Comparison of ENCODE assay signal across 14 cellular contexts in the genomic region with DNA sequence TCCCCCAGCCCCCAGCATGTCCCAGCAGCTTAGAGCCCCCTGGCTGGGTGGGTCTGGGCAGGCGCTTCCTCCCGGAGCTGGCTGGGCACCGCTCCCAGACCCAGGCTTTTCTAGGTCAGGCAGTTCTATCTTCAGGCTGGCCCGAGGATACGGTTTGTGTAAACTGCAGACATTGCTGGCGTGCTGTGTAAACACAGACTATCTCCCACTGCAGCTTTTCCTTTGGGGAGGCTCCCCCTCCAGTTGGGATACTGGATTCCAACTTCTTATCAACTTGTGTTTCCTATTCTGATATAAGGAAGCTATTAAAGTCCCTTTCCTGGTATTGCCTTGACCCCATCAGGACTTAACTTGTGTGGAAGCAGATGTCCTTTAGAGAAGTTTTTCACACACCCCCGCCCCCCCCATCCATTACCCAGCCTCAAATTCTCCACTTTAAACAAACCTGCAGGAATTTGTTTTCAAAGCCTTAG. TPM values are rescaled to one million over a fixed set of nuclear protein-coding genes. Genes with fewer than 3 reads are reported as not detected.
DNase-seq lines count a peak whose midpoint lies in the region; ATAC-seq, FAIRE-seq and TF ChIP-seq lines count a peak whose summit lies in the region.
"Had no signal": no experiment of that assay in that cellular context is flagged by ENCODE, and none has a peak within 500 bp of the region (broad histone marks: within the 10 kb centered on the region; RNA-seq: fewer than 3 reads in every experiment).

No MANE protein-coding gene starts in this region.

- H2AFZ ChIP-seq in hepatocyte = peak overlapping the region; percentile 6

- TF ChIP-seq CTCF in BJ (IDR thresholded peaks at IDR 0.05; ENCODE audit: insufficient read depth, low read depth, low read length) (0 out of 2 replicates have a peak, but pooled peaks have one; percentile 4), adrenal gland (IDR thresholded peaks at IDR 0.05) (no peak), hepatocyte (IDR thresholded peaks at IDR 0.05; ENCODE audit: poor library complexity) (no peak), pancreas (IDR thresholded peaks at IDR 0.05) (no peak), Calu3 (IDR thresholded peaks at IDR 0.05; ENCODE audit: unreplicated experiment) (no peak)

- no peak for FAIRE-seq in pancreas (lab: Jason Lieb, UNC)
- FAIRE-seq: RCC 7860 had no signal

- DNase-seq in BJ (ENCODE audit: low read depth) (no peak), adrenal gland (peak; percentile 70 to 88 (median 81)), hepatocyte (ENCODE audit: low spot score) (peak; percentile 72), pancreas (peak in 5 of 6 donors; percentile 31 to 71 (median 50)), Calu3 (no peak), posterior vena cava (ENCODE audit: low spot score) (no peak)
- no peak for DNase-seq in NK-92 treated with Interleukin-12 subunit alpha and Interleukin-12 subunit beta, amount 100 ng/mL, for 24 hours (lab: John Stamatoyannopoulos, UW)
- DNase-seq: activated CD4-positive, alpha-beta T cell treated with anti-CD3 and anti-CD28 coated beads for 48 hours; amniotic stem cell; NCI-H2081 treated with DMSO at 0.1 percent for 48 hours; stimulated activated CD4-positive, alpha-beta T cell treated with anti-CD3 and anti-CD28 coated beads, Interleukin-4, amount 100 ng/mL, for 24 hours had no signal

- H3K9me3 ChIP-seq in adrenal gland (replicated peaks in 1 of 3) = no peaks in the 10 kb centered on the region
- H3K9me3 ChIP-seq in hepatocyte (ENCODE audit: low read depth) = no peaks in the 10 kb centered on the region
- H3K9me3 ChIP-seq in pancreas = no peaks in the 10 kb centered on the region
- H3K9me3 ChIP-seq: tibial nerve had no signal

- no peaks in the 10 kb centered on the region for H3K79me2 ChIP-seq in hepatocyte

- no peaks in the 10 kb centered on the region for H3K36me3 Mint-ChIP-seq in Calu3 (ENCODE audit: insufficient read depth, unreplicated experiment)

- CTCF ChIA-PET in BJ (lab: Yijun Ruan, JAX) = interaction anchor here (0.6 to 6.3 kb wide), 5 partner anchors 10 to 133 kb away, joined by 3 to 45 read pairs (median 4); no protein-coding TSS in a partner anchor
- CTCF ChIA-PET in Calu3 (lab: Charles Lee) = no interaction called here

- intact Hi-C loops in adrenal gland (cut with DNase I) = no loop called here
- intact Hi-C loops in pancreas (cut with DNase I) = no loop called here
- intact Hi-C loops in Calu3 (cut with micrococcal nuclease; ENCODE audit: unreplicated experiment) = no loop called here
- intact Hi-C loops in posterior vena cava (cut with DNase I) = no loop called here

- H3K36me3 ChIP-seq in BJ (ENCODE audit: control insufficient read depth, insufficient read depth, low read length) (no peaks in the 10 kb centered on the region), adrenal gland (replicated peaks in 1 of 2) (no peaks in the 10 kb centered on the region), hepatocyte (replicated peaks; ENCODE audit: insufficient read depth, low read depth) (no peaks in the 10 kb centered on the region), pancreas (no peaks in the 10 kb centered on the region)
- H3K36me3 ChIP-seq: tibial nerve had no signal

- no peaks in the 10 kb centered on the region for H3K27me3 Mint-ChIP-seq in Calu3 (ENCODE audit: unreplicated experiment)

- H3K9me2 ChIP-seq in hepatocyte (replicated peaks; ENCODE audit: insufficient read depth) = no peaks in the 10 kb centered on the region

- WGBS in adrenal gland, 4 donors = 7 to 32% (median 20%) methylated on average over 7 of the region's 7 CpGs
- 9% methylated on average over 7 of the region's 7 CpGs for WGBS in hepatocyte (ENCODE audit: low lambda C conversion rate, missing lambda C conversion rate)
- 10 to 14% methylated on average over 7 of the region's 7 CpGs for WGBS in pancreas, 2 donors

- H3K27ac ChIP-seq in adrenal gland (peak overlapping the region; percentile 7 to 81 (median 51)), hepatocyte (peak overlapping the region; percentile 86), pancreas (peak overlapping the region in 3 of 4 donors; percentile 23 to 46 (median 28))
- H3K27ac ChIP-seq: tibial nerve had no signal

- POLR2A ChIA-PET in BJ (lab: Charles Lee) = interaction anchor here (0.6 kb wide), 1 partner anchor 66 kb away, joined by 15 read pairs; no protein-coding TSS in a partner anchor

- no peak overlapping the region for H3K27ac Mint-ChIP-seq in Calu3 (ENCODE audit: unreplicated experiment)

- H3K9me3 Mint-ChIP-seq in Calu3 (ENCODE audit: low read depth, unreplicated experiment) = no peaks in the 10 kb centered on the region

- peak; percentile 67 to 82 (median 75) for ATAC-seq in pancreas
- ATAC-seq in HG03457 (IDR thresholded peaks at IDR 0.05; ENCODE audit: unreplicated experiment) = no peak

- peaks cover 25% of the 10 kb centered on the region for H3K4me1 Mint-ChIP-seq in Calu3 (ENCODE audit: low read depth, unreplicated experiment)

- H3K4me3 Mint-ChIP-seq in Calu3 (ENCODE audit: low read depth, unreplicated experiment) = no peak overlapping the region

- H3K4me1 ChIP-seq in adrenal gland (replicated peaks in 1 of 2) (peaks cover 16 to 23% of the 10 kb centered on the region in 2 donors), hepatocyte (ENCODE audit: insufficient read depth) (peaks cover 30% of the 10 kb centered on the region), pancreas (peaks cover 0 to 10% (median 7%) of the 10 kb centered on the region in 3 donors)

- peak overlapping the region; percentile 66 for H3K4me2 ChIP-seq in hepatocyte

- no peak overlapping the region for H3K4me3 ChIP-seq in BJ (ENCODE audit: low read depth, low read length)
- H3K4me3 ChIP-seq in adrenal gland = no peak overlapping the region
- no peak overlapping the region for H3K4me3 ChIP-seq in hepatocyte
- no peak overlapping the region for H3K4me3 ChIP-seq in pancreas
- H3K4me3 ChIP-seq: tibial nerve had no signal

- TF ChIP-seq POLR2A in adrenal gland (IDR thresholded peaks at IDR 0.05) = no peak

- no TSS peak for BruUV-seq in Calu3 (replicated peaks; lab: Mats Ljungman, UMichigan)

- H4K20me1 ChIP-seq in hepatocyte (ENCODE audit: insufficient read depth, poor library complexity, severe bottlenecking) = no peaks in the 10 kb centered on the region

- H3K27me3 ChIP-seq in BJ (ENCODE audit: control insufficient read depth, insufficient read depth, low read length) = no peaks in the 10 kb centered on the region
- no peaks in the 10 kb centered on the region for H3K27me3 ChIP-seq in adrenal gland
- no peaks in the 10 kb centered on the region for H3K27me3 ChIP-seq in hepatocyte
- no peaks in the 10 kb centered on the region for H3K27me3 ChIP-seq in pancreas
- H3K27me3 ChIP-seq: tibial nerve had no signal

RNA-seq across cellular contexts. Expression of gene GNA13, which starts 18.3 kb away (rescaled TPM):
- polyA plus RNA-seq in BJ (2011; rRNA removed) (18.8 and 36.5 TPM in 2 replicates), adrenal gland (10 to 100 TPM; 12.0 to 42.2 (median 16.9) TPM), hepatocyte (13.1 and 17.8 TPM in 2 replicates), pancreas (1 to 10 TPM; 4.9 to 7.7 TPM)
- polyA minus RNA-seq in BJ (2011; rRNA and poly(A)+ RNA removed) = 20.6 and 23.3 TPM in 2 replicates
- total RNA-seq in adrenal gland (100 to 1,000 TPM in 1 of 8 donors, 10 to 100 TPM in 7; 38.7 to 102 (median 75.6) TPM), hepatocyte (67.6 and 69.5 TPM in 2 replicates), pancreas (10 to 100 TPM; 10.9 to 22.2 (median 13.2) TPM), Calu3 (2022) (15.7 and 18.2 TPM in 2 replicates), posterior vena cava (10 to 100 TPM; 43.0 to 54.0 TPM)

Comparison
In these comparisons a context has a peak if more than half of its experiments do, and no peak if none do; other contexts are left out.
1. DNase-seq: peak in adrenal gland (7 of 7), hepatocyte (single experiment) and pancreas (5 of 6); none in BJ (single experiment), NK-92 treated with Interleukin-12 subunit alpha and Interleukin-12 subunit beta, amount 100 ng/mL, for 24 hours (single experiment), Calu3 (single experiment) and posterior vena cava (single experiment).
2. H3K27ac ChIP-seq: peak in every context shown above with its lines; median percentile 86 in hepatocyte; 51 in adrenal gland; 28 in pancreas.